In genomic region chr11:77082838-77083552, GRCh38 we compare ENCODE assay signal across 2 cellular contexts.
TF ChIP-seq lines count a peak whose summit lies in the region.

No MANE protein-coding gene starts in this region.

TF ChIP-seq in SK-N-SH, 30 proteins besides CTCF, POLR2A, EP300 and RAD21 (continued from another document):
- TF ChIP-seq, protein P1, sequence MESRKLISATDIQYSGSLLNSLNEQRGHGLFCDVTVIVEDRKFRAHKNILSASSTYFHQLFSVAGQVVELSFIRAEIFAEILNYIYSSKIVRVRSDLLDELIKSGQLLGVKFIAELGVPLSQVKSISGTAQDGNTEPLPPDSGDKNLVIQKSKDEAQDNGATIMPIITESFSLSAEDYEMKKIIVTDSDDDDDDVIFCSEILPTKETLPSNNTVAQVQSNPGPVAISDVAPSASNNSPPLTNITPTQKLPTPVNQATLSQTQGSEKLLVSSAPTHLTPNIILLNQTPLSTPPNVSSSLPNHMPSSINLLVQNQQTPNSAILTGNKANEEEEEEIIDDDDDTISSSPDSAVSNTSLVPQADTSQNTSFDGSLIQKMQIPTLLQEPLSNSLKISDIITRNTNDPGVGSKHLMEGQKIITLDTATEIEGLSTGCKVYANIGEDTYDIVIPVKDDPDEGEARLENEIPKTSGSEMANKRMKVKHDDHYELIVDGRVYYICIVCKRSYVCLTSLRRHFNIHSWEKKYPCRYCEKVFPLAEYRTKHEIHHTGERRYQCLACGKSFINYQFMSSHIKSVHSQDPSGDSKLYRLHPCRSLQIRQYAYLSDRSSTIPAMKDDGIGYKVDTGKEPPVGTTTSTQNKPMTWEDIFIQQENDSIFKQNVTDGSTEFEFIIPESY (IDR thresholded peaks at IDR 0.05; ENCODE audit: borderline replicate concordance, low read depth), result no peak
- no peak for TF ChIP-seq REST (IDR thresholded peaks at IDR 0.05; ENCODE audit: low read depth, low read length)
TF ChIP-seq in SK-N-SH: peak in this region for 0.

TF ChIP-seq in SK-N-SH treated with all-trans-retinoic acid at 6 μM for 48 hours, 23 proteins besides CTCF, POLR2A, EP300 and RAD21 (continued from another document):
- TF ChIP-seq ZFP30 (CRISPR knock-in tag; IDR thresholded peaks at IDR 0.05) (no peak), ARNTL (CRISPR knock-in tag; IDR thresholded peaks at IDR 0.05; ENCODE audit: borderline replicate concordance, low read depth) (no peak)
